Comparison of ENCODE assay signal across 9 cellular contexts in genomic region chr10:27746364-27747095, GRCh38. TPM values are rescaled to one million over a fixed set of nuclear protein-coding genes. Genes with fewer than 3 reads are reported as not detected.
DNase-seq lines count a peak whose midpoint lies in the region; FAIRE-seq and TF ChIP-seq lines count a peak whose summit lies in the region.
"Had no signal": no experiment of that assay in that cellular context is flagged by ENCODE, and none has a peak within 500 bp of the region (broad histone marks: within the 10 kb centered on the region; RNA-seq: fewer than 3 reads in every experiment).

No MANE protein-coding gene starts in this region.

- H3K4me3 ChIP-seq in iPS DF 6.9 (ENCODE audit: low read length) = peak overlapping the region; percentile 75

- TF ChIP-seq POLR2A in GM12891 (IDR thresholded peaks at IDR 0.05; ENCODE audit: low read depth, low read length) = no peak

- H3K36me3 Mint-ChIP-seq in activated T-cell treated with anti-CD3 and anti-CD28 coated beads, Interleukin-2, amount 50 U/mL, for 24 hours (ENCODE audit: low read depth) = no peaks in the 10 kb centered on the region

- H3K4me1 ChIP-seq in iPS DF 6.9 (ENCODE audit: control insufficient read depth, insufficient read depth, low read length) = peaks cover 8% of the 10 kb centered on the region

- no peaks in the 10 kb centered on the region; the same call in 1 of the 2 replicates for H3K36me3 ChIP-seq in iPS DF 6.9 (ENCODE audit: control insufficient read depth, insufficient read depth, low read length)

- peaks cover 46% of the 10 kb centered on the region for H3K27me3 ChIP-seq in iPS DF 6.9 (ENCODE audit: control insufficient read depth, insufficient read depth, low read length)

- no peaks in the 10 kb centered on the region for H3K9me3 ChIP-seq in iPS DF 6.9 (ENCODE audit: control insufficient read depth, insufficient read depth, low read length)

- H3K27ac Mint-ChIP-seq in activated T-cell treated with anti-CD3 and anti-CD28 coated beads, Interleukin-2, amount 50 U/mL, for 24 hours = peak overlapping the region; percentile 40

- peaks cover 74% of the 10 kb centered on the region for H3K27me3 Mint-ChIP-seq in activated T-cell treated with anti-CD3 and anti-CD28 coated beads, Interleukin-2, amount 50 U/mL, for 24 hours

- H3K9me3 Mint-ChIP-seq in activated T-cell treated with anti-CD3 and anti-CD28 coated beads, Interleukin-2, amount 50 U/mL, for 24 hours = no peaks in the 10 kb centered on the region

- POLR2A ChIA-PET in GM10248 (lab: Yijun Ruan, JAX) = no interaction called here

- no CpG with 5 or more reads among the region's 25 CpGs for WGBS in iPS DF 6.9 (ENCODE audit: insufficient coverage, insufficient read length)

- FAIRE-seq in GM12891 (lab: Jason Lieb, UNC) = no peak

- peaks cover 44% of the 10 kb centered on the region for H3K4me1 Mint-ChIP-seq in activated T-cell treated with anti-CD3 and anti-CD28 coated beads, Interleukin-2, amount 50 U/mL, for 24 hours (ENCODE audit: low read depth)

- DNase-seq in GM12891 (ENCODE audit: insufficient read length, low spot score) (peak; percentile 1), iPS DF 6.9 (ENCODE audit: low read depth, low spot score) (no peak), HK-2 (ENCODE audit: unreplicated experiment) (no peak), COR-L47 (lab: John Stamatoyannopoulos, UW) (no peak), AG20443 (ENCODE audit: low spot score) (no peak), GM10248 (ENCODE audit: extremely low spot score) (no peak)
- peak; percentile 52 for DNase-seq in activated T-cell treated with anti-CD3 and anti-CD28 coated beads, Interleukin-2, amount 50 U/mL, for 24 hours
- DNase-seq in stimulated activated CD4-positive, alpha-beta T cell treated with anti-CD3 and anti-CD28 coated beads, Interleukin-1b, Interleukin-23, amount 100 ng/mL, for 48 hours = peak; percentile 14
- DNase-seq: NCI-H446 had no signal

- TF ChIP-seq CTCF in GM10248 (IDR thresholded peaks at IDR 0.05; ENCODE audit: control extremely low read depth, extremely low read depth, low read depth, missing control alignments) = no peak

- CTCF ChIA-PET in GM10248 (lab: Yijun Ruan, JAX) = no interaction called here

- no peak overlapping the region for H3K27ac ChIP-seq in iPS DF 6.9 (ENCODE audit: low read length)

- peak overlapping the region; percentile 48 for H3K4me3 Mint-ChIP-seq in activated T-cell treated with anti-CD3 and anti-CD28 coated beads, Interleukin-2, amount 50 U/mL, for 24 hours

TF ChIP-seq in GM12891, 5 proteins besides CTCF, POLR2A, EP300 and RAD21:
- TF ChIP-seq TAF1 (IDR thresholded peaks at IDR 0.05; ENCODE audit: low read depth, low read length) (no peak), POU2F2 (IDR thresholded peaks at IDR 0.05; ENCODE audit: low read depth, low read length) (no peak), POLR2AphosphoS5 (IDR thresholded peaks at IDR 0.05; ENCODE audit: low read depth, low read length) (no peak)

RNA-seq across cellular contexts. Expression of gene MKX, which starts 0.9 kb away (rescaled TPM):
- polyA plus RNA-seq in GM12891 (2012; ENCODE audit: low read depth, missing spikeins) = not detected

Comparison
In these comparisons a context has a peak if more than half of its experiments do, and no peak if none do; other contexts are left out.
1. DNase-seq: peak in GM12891 (single experiment), activated T-cell treated with anti-CD3 and anti-CD28 coated beads, Interleukin-2, amount 50 U/mL, for 24 hours (single experiment) and stimulated activated CD4-positive, alpha-beta T cell treated with anti-CD3 and anti-CD28 coated beads, Interleukin-1b, Interleukin-23, amount 100 ng/mL, for 48 hours (single experiment); none in iPS DF 6.9 (single experiment), HK-2 (single experiment), COR-L47 (single experiment), AG20443 (single experiment) and GM10248 (single experiment).